8 cellular contexts compared by ENCODE assay signal in genomic region chr14:21097616-21098133, GRCh38. TPM values are rescaled to one million over a fixed set of nuclear protein-coding genes. Genes with fewer than 3 reads are reported as not detected.
DNase-seq lines count a peak whose midpoint lies in the region; ATAC-seq and TF ChIP-seq lines count a peak whose summit lies in the region.

No MANE protein-coding gene starts in this region.

- H3K27me3 ChIP-seq in ascending aorta = no peaks in the 10 kb centered on the region
- H3K27me3 ChIP-seq in thyroid gland = no peaks in the 10 kb centered on the region

- TF ChIP-seq CTCF in ascending aorta (IDR thresholded peaks at IDR 0.05) (no peak), thyroid gland (IDR thresholded peaks at IDR 0.05) (no peak)

- peak; percentile 26 for ATAC-seq in left lobe of liver

- TF ChIP-seq POLR2A in thyroid gland (IDR thresholded peaks at IDR 0.05) = peak in 1 of 2 donors; percentile 26

- H3K36me3 ChIP-seq in ascending aorta (peaks cover 0 to 5% of the 10 kb centered on the region in 2 donors), thyroid gland (no peaks in the 10 kb centered on the region)

- WGBS in thyroid gland, 2 donors = 4% methylated on average over 13 of the region's 22 CpGs; no CpG with 5 or more reads in 1 of the 2 donors

- peak overlapping the region; percentile 80 to 94 for H3K4me3 ChIP-seq in ascending aorta
- peak overlapping the region in 1 of 3 donors; percentile 55 for H3K4me3 ChIP-seq in thyroid gland (replicated peaks in 1 of 3)

- peak; percentile 21 for DNase-seq in activated CD4-positive, alpha-beta T cell treated with anti-CD3 and anti-CD28 coated beads for 48 hours
- DNase-seq in activated CD4-positive, alpha-beta T cell treated with anti-CD3 and anti-CD28 coated beads for 1 hour = no peak
- DNase-seq in ascending aorta (ENCODE audit: low spot score in 2 of 2) (peak in 1 of 2 donors; percentile 68), left lobe of liver (ENCODE audit: low spot score) (peak; percentile 45), thyroid gland (peak; percentile 53 to 65), HT-29 (ENCODE audit: low spot score) (no peak), mucosa of gallbladder (ENCODE audit: low spot score) (no peak), foreskin melanocyte (no peak)

- intact Hi-C loops in ascending aorta (cut with DNase I) = loop anchor here (5.0 to 10.0 kb wide), 2 partner anchors 483 to 755 kb away; partner anchors contain the start of gene PARP2
- intact Hi-C loops in thyroid gland (cut with DNase I) = no loop called here

- no peaks in the 10 kb centered on the region for H3K9me3 ChIP-seq in ascending aorta
- H3K9me3 ChIP-seq in thyroid gland = no peaks in the 10 kb centered on the region

- H3K4me1 ChIP-seq in ascending aorta (peaks cover 3 to 11% of the 10 kb centered on the region in 2 donors), thyroid gland (peaks cover 35 to 46% of the 10 kb centered on the region in 2 donors)

- H3K27ac ChIP-seq in ascending aorta (peak overlapping the region; percentile 89 to 96), thyroid gland (peak overlapping the region; percentile 85 to 95 (median 94))

RNA-seq across cellular contexts. Expression of gene ZNF219, which starts 0.8 kb away (rescaled TPM):
- total RNA-seq in ascending aorta = 62.9 TPM
- 8.0 TPM for total RNA-seq in left lobe of liver
- total RNA-seq in thyroid gland = 10 to 100 TPM; 53.6 to 82.7 (median 67.3) TPM
- 13.6 and 14.6 TPM in 2 replicates for total RNA-seq in HT-29 (2014; rRNA removed; shearing (Covaris generic))
- 57.5 TPM for total RNA-seq in mucosa of gallbladder

RNA-seq across cellular contexts. Expression of gene TMEM253, which starts 3.2 kb away (rescaled TPM):
- total RNA-seq in ascending aorta (not detected), left lobe of liver (0.15 TPM), thyroid gland (1 to 10 TPM in 2 of 4 donors, under 1 TPM in 1, not detected in 1; 0.81 to 3.1 (median 2.8) TPM), mucosa of gallbladder (4.3 TPM)
- total RNA-seq in HT-29 (2014; rRNA removed; shearing (Covaris generic)) = 0.41 TPM in 1 of 2 replicates, not detected in the other

RNA-seq across cellular contexts. Expression of gene ARHGEF40, which starts 27.6 kb away (rescaled TPM):
- total RNA-seq in ascending aorta (64.8 TPM), left lobe of liver (41.9 TPM), thyroid gland (10 to 100 TPM; 28.1 to 44.8 (median 43.4) TPM), mucosa of gallbladder (124 TPM)
- total RNA-seq in HT-29 (2014; rRNA removed; shearing (Covaris generic)) = 18.4 and 20.0 TPM in 2 replicates

RNA-seq across cellular contexts. Expression of gene RNASE8, which starts 40.1 kb away (rescaled TPM):
- total RNA-seq in ascending aorta = not detected
- not detected for total RNA-seq in left lobe of liver
- not detected for total RNA-seq in thyroid gland
- not detected in 2 replicates for total RNA-seq in HT-29 (2014; rRNA removed; shearing (Covaris generic))
- total RNA-seq in mucosa of gallbladder = not detected

RNA-seq across cellular contexts. Expression of gene RNASE7, which starts 55.5 kb away (rescaled TPM):
- not detected for total RNA-seq in ascending aorta
- 0.13 TPM for total RNA-seq in left lobe of liver
- total RNA-seq in thyroid gland = not detected
- not detected in 2 replicates for total RNA-seq in HT-29 (2014; rRNA removed; shearing (Covaris generic))
- total RNA-seq in mucosa of gallbladder = 22.1 TPM

Comparison
In these comparisons a context has a peak if more than half of its experiments do, and no peak if none do; other contexts are left out.
1. DNase-seq: peak in activated CD4-positive, alpha-beta T cell treated with anti-CD3 and anti-CD28 coated beads for 48 hours (single experiment), left lobe of liver (single experiment) and thyroid gland (2 of 2); none in activated CD4-positive, alpha-beta T cell treated with anti-CD3 and anti-CD28 coated beads for 1 hour (single experiment), HT-29 (single experiment), mucosa of gallbladder (single experiment) and foreskin melanocyte (single experiment).